In genomic region chr14:73634333-73634833, GRCh38 we compare ENCODE assay signal across 8 cellular contexts. TPM values are rescaled to one million over a fixed set of nuclear protein-coding genes. Genes with fewer than 3 reads are reported as not detected.
DNase-seq lines count a peak whose midpoint lies in the region; ATAC-seq and TF ChIP-seq lines count a peak whose summit lies in the region.

No MANE protein-coding gene starts in this region.

- H3K4me3 ChIP-seq in PC-9 (peak overlapping the region; percentile 58), esophagus squamous epithelium (peak overlapping the region; percentile 40 to 81 (median 66))

- peak overlapping the region; percentile 83 for H3K4me2 ChIP-seq in PC-9

- peak overlapping the region; percentile 65 for H3K4me3 Mint-ChIP-seq in activated naive CD4-positive, alpha-beta T cell treated with anti-CD3 and anti-CD28 coated beads for 36 hours
- H3K4me3 Mint-ChIP-seq in naive thymus-derived CD8-positive, alpha-beta T cell: peak overlapping the region; percentile 75 to 89 (median 80)

- ATAC-seq in naive thymus-derived CD8-positive, alpha-beta T cell: peak in 1 of 2 donors; percentile 21
- ATAC-seq in HG02973 (IDR thresholded peaks at IDR 0.05; ENCODE audit: unreplicated experiment): no peak

- BruUV-seq in PC-9 (replicated peaks; lab: Mats Ljungman, UMichigan): no TSS peak

- no peak overlapping the region for H3K27ac ChIP-seq in PC-9
- peak overlapping the region; percentile 40 to 77 (median 52) for H3K27ac ChIP-seq in esophagus squamous epithelium

- H3K36me3 ChIP-seq in PC-9 (ENCODE audit: low read depth) (no peaks in the 10 kb centered on the region), esophagus squamous epithelium (no peaks in the 10 kb centered on the region)

- no peaks in the 10 kb centered on the region for H3K9me2 ChIP-seq in PC-9 (ENCODE audit: insufficient read depth)

- peaks cover 10% of the 10 kb centered on the region for H3K4me1 Mint-ChIP-seq in activated naive CD4-positive, alpha-beta T cell treated with anti-CD3 and anti-CD28 coated beads for 36 hours (ENCODE audit: low read depth)
- peaks cover 4 to 17% (median 7%) of the 10 kb centered on the region in 4 donors for H3K4me1 Mint-ChIP-seq in naive thymus-derived CD8-positive, alpha-beta T cell

- H3K79me2 ChIP-seq in PC-9 (ENCODE audit: low read depth): no peaks in the 10 kb centered on the region

- peak; percentile 9 for DNase-seq in activated naive CD4-positive, alpha-beta T cell treated with anti-CD3 and anti-CD28 coated beads for 36 hours
- no peak for DNase-seq in activated naive CD4-positive, alpha-beta T cell treated with Interleukin-2 at 50 U/mL for 16 hours
- DNase-seq in PC-9: peak in 1 of 2 experiments; percentile 56
- no peak for DNase-seq in esophagus squamous epithelium (lab: John Stamatoyannopoulos, UW)
- DNase-seq in naive thymus-derived CD8-positive, alpha-beta T cell: peak in 3 of 10 donors; percentile 7 to 12 (median 7)
- DNase-seq in stimulated activated CD4-positive, alpha-beta T cell treated with anti-CD3 and anti-CD28 coated beads, Interleukin-15, amount 100 ng/mL, for 24 hours: no peak
- DNase-seq in stimulated activated CD4-positive, alpha-beta T cell treated with anti-CD3 and anti-CD28 coated beads, Interleukin-2, amount 100 ng/mL, for 48 hours: no peak

- H3K27me3 ChIP-seq in PC-9 (ENCODE audit: insufficient read depth, low read depth) (no peaks in the 10 kb centered on the region), esophagus squamous epithelium (peaks cover 0 to 10% (median 0%) of the 10 kb centered on the region in 4 donors)

- TF ChIP-seq CTCF in PC-9 (conservative IDR thresholded peaks at IDR 0.05) (no peak), esophagus squamous epithelium (IDR thresholded peaks at IDR 0.05) (peak in 3 of 6 experiments; percentile 9 to 21 (median 19))

- intact Hi-C loops in activated naive CD4-positive, alpha-beta T cell treated with anti-CD3 and anti-CD28 coated beads for 36 hours (cut with micrococcal nuclease): loop anchor here (5.0 to 10.0 kb wide), 2 partner anchors 142 to 460 kb away; partner anchors contain the start of gene RIOX1
- intact Hi-C loops in PC-9 (cut with micrococcal nuclease; ENCODE audit: unreplicated experiment) (loop anchor here (1.0 kb wide), 1 partner anchor 404 kb away; no protein-coding TSS in a partner anchor), esophagus squamous epithelium (cut with DNase I) (loop anchor here (5.0 kb wide), 1 partner anchor 122 kb away; no protein-coding TSS in a partner anchor)

- H3K4me1 ChIP-seq in PC-9 (replicated peaks; ENCODE audit: insufficient read depth) (peaks cover 15% of the 10 kb centered on the region), esophagus squamous epithelium (peaks cover 10 to 20% (median 17%) of the 10 kb centered on the region in 3 donors)

- WGBS in esophagus squamous epithelium, 2 donors: 48 to 62% methylated on average over 5 to 6 of the region's 31 CpGs

- POLR2A ChIA-PET in PC-9 (lab: Charles Lee; ENCODE audit: unreplicated experiment): no interaction called here
- POLR2A ChIA-PET in naive thymus-derived CD8-positive, alpha-beta T cell (lab: Charles Lee): interaction anchor here (0.8 to 2.2 kb wide), 3 partner anchors 22 to 143 kb away, joined by 3 to 8 read pairs (median 3); partner anchors contain the start of genes ACOT6 and RIOX1

- H3F3A ChIP-seq in PC-9 (ENCODE audit: insufficient read depth, low read depth): peaks cover 11% of the 10 kb centered on the region

- TF ChIP-seq POLR2A in esophagus squamous epithelium (IDR thresholded peaks at IDR 0.05): no peak

- no peaks in the 10 kb centered on the region for H3K36me3 Mint-ChIP-seq in activated naive CD4-positive, alpha-beta T cell treated with anti-CD3 and anti-CD28 coated beads for 36 hours (ENCODE audit: low read depth)
- H3K36me3 Mint-ChIP-seq in naive thymus-derived CD8-positive, alpha-beta T cell: no peaks in the 10 kb centered on the region

- H3K9me3 Mint-ChIP-seq in activated naive CD4-positive, alpha-beta T cell treated with anti-CD3 and anti-CD28 coated beads for 36 hours: no peaks in the 10 kb centered on the region
- no peaks in the 10 kb centered on the region for H3K9me3 Mint-ChIP-seq in naive thymus-derived CD8-positive, alpha-beta T cell

- H3K9me3 ChIP-seq in PC-9 (ENCODE audit: insufficient read depth, low read depth): no peaks in the 10 kb centered on the region
- no peaks in the 10 kb centered on the region for H3K9me3 ChIP-seq in esophagus squamous epithelium

- peak overlapping the region; percentile 96 for H2AFZ ChIP-seq in PC-9

- H4K20me1 ChIP-seq in PC-9 (ENCODE audit: insufficient read depth): no peaks in the 10 kb centered on the region

- H3K27ac Mint-ChIP-seq in activated naive CD4-positive, alpha-beta T cell treated with anti-CD3 and anti-CD28 coated beads for 36 hours: no peak overlapping the region
- peak overlapping the region in 1 of 10 donors; percentile 55 for H3K27ac Mint-ChIP-seq in naive thymus-derived CD8-positive, alpha-beta T cell

- CTCF ChIA-PET in activated naive CD4-positive, alpha-beta T cell treated with anti-CD3 and anti-CD28 coated beads for 36 hours (lab: Charles Lee): interaction anchor here (2.1 to 8.3 kb wide), 2 partner anchors 125 to 131 kb away, joined by 5 to 98 read pairs; no protein-coding TSS in a partner anchor
- CTCF ChIA-PET in PC-9 (lab: Charles Lee): interaction anchor here (0.6 to 1.1 kb wide), 3 partner anchors 10 to 64 kb away, joined by 4 to 8 read pairs (median 5); no protein-coding TSS in a partner anchor

- H3K27me3 Mint-ChIP-seq in activated naive CD4-positive, alpha-beta T cell treated with anti-CD3 and anti-CD28 coated beads for 36 hours (ENCODE audit: low read depth): peaks cover 6% of the 10 kb centered on the region
- peaks cover 0 to 11% (median under 1%) of the 10 kb centered on the region in 5 donors for H3K27me3 Mint-ChIP-seq in naive thymus-derived CD8-positive, alpha-beta T cell

RNA-seq across cellular contexts. Expression of gene DNAL1, which starts 10.4 kb away (rescaled TPM):
- total RNA-seq in activated naive CD4-positive, alpha-beta T cell treated with anti-CD3 and anti-CD28 coated beads for 36 hours: 1 to 10 TPM; 4.4 TPM
- total RNA-seq in PC-9 (2021): 23.0 and 25.5 TPM in 2 replicates
- total RNA-seq in esophagus squamous epithelium: 1 to 10 TPM; 1.8 to 6.4 (median 4.1) TPM
- 1 to 10 TPM; 8.0 to 8.9 TPM for total RNA-seq in naive thymus-derived CD8-positive, alpha-beta T cell
- 1 to 10 TPM; 4.5 to 7.0 (median 5.5) TPM for polyA plus RNA-seq in naive thymus-derived CD8-positive, alpha-beta T cell

RNA-seq across cellular contexts. Expression of gene ACOT6, which starts 22.1 kb away (rescaled TPM):
- not detected for total RNA-seq in activated naive CD4-positive, alpha-beta T cell treated with anti-CD3 and anti-CD28 coated beads for 36 hours
- total RNA-seq in PC-9 (2021) (not detected in 2 replicates), esophagus squamous epithelium (not detected)
- total RNA-seq in naive thymus-derived CD8-positive, alpha-beta T cell: not detected
- polyA plus RNA-seq in naive thymus-derived CD8-positive, alpha-beta T cell: not detected

RNA-seq across cellular contexts. Expression of gene ACOT4, which starts 42.7 kb away (rescaled TPM):
- total RNA-seq in activated naive CD4-positive, alpha-beta T cell treated with anti-CD3 and anti-CD28 coated beads for 36 hours: 1 to 10 TPM; 1.4 to 1.7 TPM
- 3.5 and 4.9 TPM in 2 replicates for total RNA-seq in PC-9 (2021)
- total RNA-seq in esophagus squamous epithelium: 1 to 10 TPM in 3 of 4 donors, under 1 TPM in 1; 0.48 to 2.0 (median 1.5) TPM
- 1 to 10 TPM in 1 of 2 experiments, under 1 TPM in 1; 0.99 to 1.3 TPM for total RNA-seq in naive thymus-derived CD8-positive, alpha-beta T cell
- 1 to 10 TPM; 1.9 to 4.0 (median 2.7) TPM for polyA plus RNA-seq in naive thymus-derived CD8-positive, alpha-beta T cell
